Comparison of ENCODE assay signal across 8 cellular contexts in the genomic region with DNA sequence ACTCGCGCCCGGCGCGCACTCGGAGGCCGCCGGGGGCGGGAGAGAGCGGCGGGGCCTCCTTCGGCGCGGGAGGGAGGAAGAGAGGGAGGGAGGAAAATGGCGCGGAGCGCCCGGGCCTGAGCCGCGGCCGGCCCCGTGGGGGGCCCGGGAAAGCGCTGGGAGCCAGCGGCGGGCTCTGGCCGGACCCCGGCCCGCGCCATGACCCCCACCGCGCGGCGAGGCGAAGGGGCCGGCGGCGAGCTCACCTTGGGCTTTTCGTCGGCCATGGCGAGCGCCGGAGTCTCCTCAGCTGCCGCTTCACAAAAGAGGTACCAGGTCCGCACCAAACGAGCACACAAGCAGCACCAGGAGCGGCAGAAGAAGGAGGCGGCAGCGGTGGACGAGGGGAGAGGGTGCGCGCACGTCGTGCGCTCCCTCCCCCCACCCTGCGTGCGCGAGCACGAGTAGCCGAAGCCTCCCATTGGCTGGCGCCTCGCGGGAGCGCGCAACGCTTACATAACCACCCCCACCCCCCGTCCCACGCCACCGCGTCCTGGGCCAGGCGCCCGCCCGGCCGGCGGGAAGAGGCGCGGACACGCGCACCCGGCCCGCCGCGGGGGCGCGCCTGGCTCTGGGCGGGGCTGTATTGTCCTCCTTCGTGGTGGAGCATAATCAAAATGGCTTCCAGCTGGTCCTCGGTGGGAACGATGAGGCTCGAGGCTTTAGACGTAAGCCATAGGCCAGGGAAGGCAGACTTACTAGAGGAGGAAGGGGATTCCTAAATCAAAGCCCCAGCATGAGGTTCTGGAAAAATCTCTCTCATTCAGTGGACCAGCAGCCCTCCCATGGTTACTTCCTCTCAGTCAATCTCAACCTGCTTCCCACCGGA. TPM values are rescaled to one million over a fixed set of nuclear protein-coding genes. Genes with fewer than 3 reads are reported as not detected.
DNase-seq lines count a peak whose midpoint lies in the region; ATAC-seq, FAIRE-seq and TF ChIP-seq lines count a peak whose summit lies in the region.

A gene (minus strand): TSS at position 391 of the 868 bp plus-strand sequence. CDS start 125 bp downstream, at position 266.

- peak within 1 kb of the TSS; percentile 77 for H2AFZ ChIP-seq in Loucy (ENCODE audit: low read length)

- peaks cover 26% of the 10 kb centered on the region for H3K36me3 Mint-ChIP-seq in nephron progenitor cell (ENCODE audit: low read depth)
- peaks cover 31% of the 10 kb centered on the region for H3K36me3 Mint-ChIP-seq in stimulated activated naive CD8-positive, alpha-beta T cell treated with anti-CD3 and anti-CD28 coated beads, Interleukin-15, Interleukin-2, amounts not matched to agents 100 ng/mL and 50 ng/mL, for 24 hours (ENCODE audit: low read depth)

- H3K27ac Mint-ChIP-seq in nephron progenitor cell, result peak within 1 kb of the TSS; percentile 97
- peak within 1 kb of the TSS; percentile 95 for H3K27ac Mint-ChIP-seq in stimulated activated naive CD8-positive, alpha-beta T cell treated with anti-CD3 and anti-CD28 coated beads, Interleukin-15, Interleukin-2, amounts not matched to agents 100 ng/mL and 50 ng/mL, for 24 hours

- H3K4me3 Mint-ChIP-seq in nephron progenitor cell, result peak within 1 kb of the TSS; percentile 94
- H3K4me3 Mint-ChIP-seq in stimulated activated naive CD8-positive, alpha-beta T cell treated with anti-CD3 and anti-CD28 coated beads, Interleukin-15, Interleukin-2, amounts not matched to agents 100 ng/mL and 50 ng/mL, for 24 hours, result peak within 1 kb of the TSS; percentile 100

- H3K9me3 Mint-ChIP-seq in nephron progenitor cell, result peaks cover 9% of the 10 kb centered on the region
- no peaks in the 10 kb centered on the region for H3K9me3 Mint-ChIP-seq in stimulated activated naive CD8-positive, alpha-beta T cell treated with anti-CD3 and anti-CD28 coated beads, Interleukin-15, Interleukin-2, amounts not matched to agents 100 ng/mL and 50 ng/mL, for 24 hours

- H3K36me3 ChIP-seq in Loucy (ENCODE audit: insufficient read depth, low read length) (peaks cover 7% of the 10 kb centered on the region; the same call in 1 of the 2 replicates), RWPE2 (ENCODE audit: low read depth) (peaks cover 34% of the 10 kb centered on the region)

- peak; percentile 97 for DNase-seq in ELR (ENCODE audit: low read depth)
- DNase-seq in H54 (ENCODE audit: insufficient read length, low spot score), result peak; percentile 95
- peak; percentile 91 for DNase-seq in RWPE2 (ENCODE audit: low spot score)
- DNase-seq in activated effector memory CD4-positive, alpha-beta T cell treated with Interleukin-2 at 50 U/mL for 16 hours, result peak; percentile 94
- peak; percentile 94 for DNase-seq in fibroblast of the aortic adventitia (ENCODE audit: low read depth)
- peak; percentile 96 for DNase-seq in nephron progenitor cell

- H3K27me3 ChIP-seq in Loucy (ENCODE audit: insufficient read depth, low read length, poor library complexity, severe bottlenecking), result peaks cover 7% of the 10 kb centered on the region
- H3K27me3 ChIP-seq in RWPE2 (ENCODE audit: insufficient read depth, poor library complexity, severe bottlenecking), result no peaks in the 10 kb centered on the region

- TF ChIP-seq POLR2A in H54 (IDR thresholded peaks at IDR 0.05; ENCODE audit: low read depth, low read length), result peak; percentile 65

- H3K4me1 ChIP-seq in Loucy (ENCODE audit: insufficient read depth, low read length, poor library complexity, severe bottlenecking), result peaks cover 28% of the 10 kb centered on the region
- H3K4me1 ChIP-seq in RWPE2 (ENCODE audit: insufficient read depth, poor library complexity, severe bottlenecking), result peaks cover 4% of the 10 kb centered on the region

- H3K9me3 ChIP-seq in Loucy (ENCODE audit: insufficient read depth, low read depth, low read length), result no peaks in the 10 kb centered on the region
- H3K9me3 ChIP-seq in RWPE2 (ENCODE audit: severe bottlenecking), result no peaks in the 10 kb centered on the region

- no peaks in the 10 kb centered on the region for H3K9me2 ChIP-seq in Loucy (replicated peaks; ENCODE audit: low read depth, low read length)

- TF ChIP-seq CTCF in Loucy (conservative IDR thresholded peaks at IDR 0.05; ENCODE audit: low read length), result no peak
- peak; percentile 25 for TF ChIP-seq CTCF in RWPE2 (IDR thresholded peaks at IDR 0.05; ENCODE audit: poor library complexity, severe bottlenecking)
- TF ChIP-seq CTCF in fibroblast of the aortic adventitia (IDR thresholded peaks at IDR 0.05; ENCODE audit: insufficient read depth, low read length), result peak; percentile 35
- no peak for TF ChIP-seq CTCF in nephron progenitor cell (IDR thresholded peaks at IDR 0.05)

- H4K20me1 ChIP-seq in Loucy (ENCODE audit: insufficient read depth, low read length, poor library complexity, severe bottlenecking), result peaks cover 46% of the 10 kb centered on the region

- peaks cover 40% of the 10 kb centered on the region for H3K4me1 Mint-ChIP-seq in nephron progenitor cell
- peaks cover 50% of the 10 kb centered on the region for H3K4me1 Mint-ChIP-seq in stimulated activated naive CD8-positive, alpha-beta T cell treated with anti-CD3 and anti-CD28 coated beads, Interleukin-15, Interleukin-2, amounts not matched to agents 100 ng/mL and 50 ng/mL, for 24 hours (ENCODE audit: low read depth)

- no peaks in the 10 kb centered on the region for H3F3A ChIP-seq in Loucy (ENCODE audit: low read depth)

- no peak for FAIRE-seq in H54 (lab: Jason Lieb, UNC)

- H3K9ac ChIP-seq in Loucy (ENCODE audit: low read depth, low read length, poor library complexity, severe bottlenecking), result peak within 1 kb of the TSS; percentile 98

- peaks cover 2% of the 10 kb centered on the region for H3K27me3 Mint-ChIP-seq in nephron progenitor cell (ENCODE audit: low read depth, poor library complexity)
- no peaks in the 10 kb centered on the region for H3K27me3 Mint-ChIP-seq in stimulated activated naive CD8-positive, alpha-beta T cell treated with anti-CD3 and anti-CD28 coated beads, Interleukin-15, Interleukin-2, amounts not matched to agents 100 ng/mL and 50 ng/mL, for 24 hours

- peaks cover 58% of the 10 kb centered on the region for H3K79me2 ChIP-seq in Loucy (ENCODE audit: insufficient read depth, low read length)

- peak within 1 kb of the TSS; percentile 84 for H3K4me2 ChIP-seq in Loucy (ENCODE audit: low read depth, low read length, poor library complexity, severe bottlenecking)

- H3K27ac ChIP-seq in RWPE2 (ENCODE audit: poor library complexity, severe bottlenecking), result peak within 1 kb of the TSS; percentile 93

- ATAC-seq in RWPE2 (ENCODE audit: low read depth), result peak; percentile 79

- H3K4me3 ChIP-seq in Loucy (ENCODE audit: low read length, poor library complexity, severe bottlenecking) (peak within 1 kb of the TSS; percentile 88), RWPE2 (ENCODE audit: severe bottlenecking) (peak within 1 kb of the TSS; percentile 100), fibroblast of the aortic adventitia (ENCODE audit: low read depth, low read length) (peak within 1 kb of the TSS; percentile 96)

RNA-seq across cellular contexts. Expression of the gene that starts here (rescaled TPM):
- 89.9 and 129 TPM in 2 replicates for total RNA-seq in fibroblast of the aortic adventitia (ENCODE audit: low replicate concordance)

Comparison
In these comparisons a context has a peak if more than half of its experiments do, and no peak if none do; other contexts are left out.
1. Peak in every context shown above with its lines: DNase-seq, ATAC-seq, H3K4me3 ChIP-seq and H3K27ac ChIP-seq.
2. CTCF ChIP-seq: peak in RWPE2 (single experiment) and fibroblast of the aortic adventitia (single experiment); none in Loucy (single experiment) and nephron progenitor cell (single experiment).